ENCODE assay signal across 14 cellular contexts in genomic region chr2:70560452-70560851, GRCh38. TPM values are rescaled to one million over a fixed set of nuclear protein-coding genes. Genes with fewer than 3 reads are reported as not detected.
DNase-seq lines count a peak whose midpoint lies in the region; ATAC-seq and TF ChIP-seq lines count a peak whose summit lies in the region.
"Had no signal": no experiment of that assay in that cellular context is flagged by ENCODE, and none has a peak within 500 bp of the region (broad histone marks: within the 10 kb centered on the region; RNA-seq: fewer than 3 reads in every experiment).

No MANE protein-coding gene starts in this region.

- TF ChIP-seq CTCF in A673 (conservative IDR thresholded peaks at IDR 0.05; ENCODE audit: low read depth, low read length) (no peak), HCT116 (IDR thresholded peaks at IDR 0.05 in 2 of 3, conservative IDR thresholded peaks at IDR 0.05 in 1 of 3; ENCODE audit: borderline replicate concordance in 1 of 3, insufficient read depth in 1 of 3, low read depth in 2 of 3, low read length in 2 of 3) (no peak), endodermal cell (conservative IDR thresholded peaks at IDR 0.05) (no peak)

- WGBS in endodermal cell (ENCODE audit: insufficient coverage in 1 of 2, insufficient read length in 1 of 2), 2 experiments: 80 to 93% methylated on average over 2 of the region's 2 CpGs

- H3K9me3 Mint-ChIP-seq in endodermal cell: no peaks in the 10 kb centered on the region
- H3K9me3 Mint-ChIP-seq: CD8-positive, alpha-beta T cell had no signal

- POLR2A ChIA-PET in A673 (lab: Charles Lee; ENCODE audit: low non-redundant PET) (no interaction called here), HCT116 (lab: Charles Lee) (no interaction called here)

- H3K4me3 ChIP-seq in A673 (ENCODE audit: low read depth, low read length, poor library complexity, severe bottlenecking) (no peak overlapping the region), HCT116 (replicated peaks in 1 of 2; ENCODE audit: low read depth in 1 of 2, low read length in 2 of 2) (no peak overlapping the region), endodermal cell (ENCODE audit: low read length) (no peak overlapping the region)

- no peaks in the 10 kb centered on the region for H3K79me2 ChIP-seq in HCT116 (ENCODE audit: insufficient read depth, low read length)

- DNase-seq in A673 (ENCODE audit: low spot score) (peak; percentile 16), HCT116 (ENCODE audit: low read depth, low spot score) (no peak), RPMI7951 (ENCODE audit: low read depth) (peak; percentile 35), endodermal cell (peak; percentile 46), kidney glomerular epithelial cell (lab: John Stamatoyannopoulos, UW) (no peak), occipital lobe (lab: John Stamatoyannopoulos, UW) (no peak), middle frontal gyrus (ENCODE audit: extremely low spot score, low spot score) (no peak)
- DNase-seq: CD8-positive, alpha-beta T cell; COR-L47; DND-41; GF-D8; HCEC 1CT; IMR-90 had no signal

- RAD21 ChIA-PET in HCT116 (lab: Charles Lee; ENCODE audit: low non-redundant PET in 1 of 2, low total read pairs in 2 of 2, uncharacterized antibody in 2 of 2, unreplicated experiment in 2 of 2): no interaction called here

- CTCF ChIA-PET in A673 (lab: Charles Lee): no interaction called here
- CTCF ChIA-PET in HCT116 (lab: Charles Lee): no interaction called here

- no peaks in the 10 kb centered on the region for H3K9me2 ChIP-seq in HCT116 (ENCODE audit: insufficient read depth)

- H3K27ac ChIP-seq in A673 (ENCODE audit: low read depth, low read length, poor library complexity, severe bottlenecking) (no peak overlapping the region), HCT116 (ENCODE audit: low read depth, low read length) (no peak overlapping the region), endodermal cell (ENCODE audit: low read depth, low read length) (no peak overlapping the region)

- BruUV-seq in A673 (replicated peaks; lab: Mats Ljungman, UMichigan): no TSS peak
- no TSS peak for BruUV-seq in HCT116 (replicated peaks; lab: Mats Ljungman, UMichigan)

- no peak overlapping the region for H3K4me2 ChIP-seq in HCT116 (ENCODE audit: low read length)

- H3K4me1 Mint-ChIP-seq in endodermal cell: peaks cover 16% of the 10 kb centered on the region
- H3K4me1 Mint-ChIP-seq: CD14-positive monocyte had no signal

- H3K4me3 Mint-ChIP-seq in endodermal cell: no peak overlapping the region
- H3K4me3 Mint-ChIP-seq: CD14-positive monocyte; CD8-positive, alpha-beta T cell had no signal

- H3K27ac Mint-ChIP-seq in endodermal cell: no peak overlapping the region
- H3K27ac Mint-ChIP-seq: CD14-positive monocyte; CD8-positive, alpha-beta T cell had no signal

- ATAC-seq in HCT116: no peak
- ATAC-seq: CD8-positive, alpha-beta T cell had no signal

- no peaks in the 10 kb centered on the region for H3K9me3 ChIP-seq in A673 (ENCODE audit: low read depth, low read length, poor library complexity, severe bottlenecking)
- H3K9me3 ChIP-seq in HCT116 (ENCODE audit: control insufficient read depth in 1 of 2, insufficient read depth in 1 of 2, low read depth in 1 of 2, low read length in 2 of 2): no peaks in the 10 kb centered on the region
- no peaks in the 10 kb centered on the region for H3K9me3 ChIP-seq in endodermal cell (ENCODE audit: control insufficient read depth, low read length)

- H3K36me3 Mint-ChIP-seq in endodermal cell (ENCODE audit: low read depth): no peaks in the 10 kb centered on the region
- H3K36me3 Mint-ChIP-seq: CD14-positive monocyte; CD8-positive, alpha-beta T cell had no signal

- H3K36me3 ChIP-seq in A673 (ENCODE audit: insufficient read depth, low read length, poor library complexity, severe bottlenecking) (no peaks in the 10 kb centered on the region), HCT116 (ENCODE audit: control insufficient read depth in 1 of 2, insufficient read depth in 2 of 2, low read length in 2 of 2) (no peaks in the 10 kb centered on the region), endodermal cell (ENCODE audit: control insufficient read depth, insufficient read depth, low read length) (no peaks in the 10 kb centered on the region)

- peaks cover 7% of the 10 kb centered on the region for H3K27me3 ChIP-seq in A673 (replicated peaks; ENCODE audit: insufficient read depth, low read depth, low read length, poor library complexity)
- H3K27me3 ChIP-seq in HCT116 (ENCODE audit: insufficient read depth, low read length): no peaks in the 10 kb centered on the region
- peaks cover 7% of the 10 kb centered on the region for H3K27me3 ChIP-seq in endodermal cell (ENCODE audit: control insufficient read depth, insufficient read depth, low read length, poor library complexity, severe bottlenecking)

- TF ChIP-seq POLR2A in HCT116 (IDR thresholded peaks at IDR 0.05; ENCODE audit: borderline replicate concordance, extremely low read depth, insufficient read depth, insufficient read length): no peak

- intact Hi-C loops in A673 (cut with micrococcal nuclease; ENCODE audit: unreplicated experiment) (no loop called here), HCT116 (cut with micrococcal nuclease) (no loop called here)

- peak overlapping the region; percentile 72 for H2AFZ ChIP-seq in HCT116 (ENCODE audit: low read depth, low read length, poor library complexity, severe bottlenecking)

- H4K20me1 ChIP-seq in HCT116 (ENCODE audit: insufficient read depth): no peaks in the 10 kb centered on the region

- TF ChIP-seq RAD21 in HCT116 (IDR thresholded peaks at IDR 0.05; ENCODE audit: low read depth): no peak

- H3K9ac ChIP-seq in HCT116 (ENCODE audit: low read length): no peak overlapping the region
- no peak overlapping the region for H3K9ac ChIP-seq in endodermal cell (ENCODE audit: extremely low read depth, low read length, poor library complexity, severe bottlenecking)

- peaks cover 4% of the 10 kb centered on the region for H3K27me3 Mint-ChIP-seq in endodermal cell (ENCODE audit: insufficient read depth)

- H3K4me1 ChIP-seq in A673 (ENCODE audit: insufficient read depth, low read length, poor library complexity, severe bottlenecking) (no peaks in the 10 kb centered on the region), HCT116 (ENCODE audit: control insufficient read depth in 1 of 2, insufficient read depth in 2 of 2, low read length in 2 of 2) (peaks cover 0 to 5% of the 10 kb centered on the region in 2 experiments; a peak in 1 of 4 replicates), endodermal cell (ENCODE audit: control insufficient read depth, insufficient read depth, low read length) (peaks cover 10% of the 10 kb centered on the region)

TF ChIP-seq in HCT116, 20 proteins besides CTCF, POLR2A, EP300 and RAD21 (continues in another document):
- TF ChIP-seq ZNF274 (IDR thresholded peaks at IDR 0.05; ENCODE audit: low read depth, low read length): no peak
- TF ChIP-seq ZFX (IDR thresholded peaks at IDR 0.05): no peak
- TF ChIP-seq POLR2AphosphoS5 (IDR thresholded peaks at IDR 0.05; ENCODE audit: low read depth, low read length): no peak
- no peak for TF ChIP-seq TCF7L2 (IDR thresholded peaks at IDR 0.05; ENCODE audit: borderline replicate concordance, extremely low read depth, insufficient read depth, insufficient read length)
- no peak for TF ChIP-seq REST (IDR thresholded peaks at IDR 0.05; ENCODE audit: low read depth)
- TF ChIP-seq ZBTB33 (IDR thresholded peaks at IDR 0.05; ENCODE audit: extremely low read depth, insufficient replicate concordance, low read length): no peak
- TF ChIP-seq CBX3 (IDR thresholded peaks at IDR 0.05; ENCODE audit: low read depth): no peak
- no peak for TF ChIP-seq YY1 (IDR thresholded peaks at IDR 0.05; ENCODE audit: extremely low read depth, insufficient replicate concordance, low read depth, low read length)

RNA-seq across cellular contexts. Expression of gene TGFA, which starts 6.8 kb away (rescaled TPM):
- total RNA-seq in A673 (2021) (0.13 TPM in 1 of 2 replicates, not detected in the other), HCT116 (2021; ENCODE audit: unreplicated experiment) (50.1 TPM), endodermal cell (1 to 10 TPM; 2.0 to 3.2 TPM), occipital lobe (14.2 TPM)
- polyA plus RNA-seq in HCT116 (2012): 42.6 and 43.6 TPM in 2 replicates
- total RNA-seq in RPMI7951 (2014; rRNA removed; shearing (Covaris generic)): 4.2 and 4.3 TPM in 2 replicates
- 0.75 TPM for polyA plus RNA-seq in endodermal cell (2013, experiment 1 of 2)
- polyA plus RNA-seq in endodermal cell (2013, experiment 2 of 2): 0.66 TPM
- total RNA-seq: IMR-90 had no signal
- polyA plus RNA-seq: IMR-90 had no signal

Comparison
In these comparisons a context has a peak if more than half of its experiments do, and no peak if none do; other contexts are left out.
1. DNase-seq: peak in A673 (single experiment), RPMI7951 (single experiment) and endodermal cell (single experiment); none in HCT116 (single experiment), kidney glomerular epithelial cell (single experiment), occipital lobe (single experiment) and middle frontal gyrus (single experiment).